ENCODE assay signal across 1 cellular context in the genomic region with DNA sequence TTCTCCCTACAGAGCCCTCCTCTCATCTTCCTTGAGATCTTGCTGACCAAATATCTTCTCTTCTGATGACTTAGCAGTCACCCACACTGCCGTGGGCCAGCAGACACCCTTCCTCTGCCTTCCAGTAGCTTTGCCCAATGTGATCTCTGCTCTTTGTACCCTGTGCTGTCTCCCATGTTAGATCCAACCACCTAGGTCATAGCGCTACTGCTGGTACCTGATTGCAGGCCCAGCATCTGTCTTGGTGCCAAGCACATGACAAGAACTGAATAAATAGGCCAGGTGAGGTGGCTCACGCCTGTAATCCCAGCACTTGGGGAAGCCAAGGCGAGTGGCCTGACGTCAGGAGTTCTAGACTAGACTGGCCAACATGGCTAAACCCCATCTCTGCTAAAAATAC.
TF ChIP-seq lines count a peak whose summit lies in the region.

No MANE protein-coding gene starts in this region.

TF ChIP-seq in WTC11, 78 proteins besides CTCF, POLR2A, EP300 and RAD21 (continued from another document):
- TF ChIP-seq MLX (CRISPR knock-in tag; IDR thresholded peaks at IDR 0.05) (no peak), PRDM15 (CRISPR knock-in tag; IDR thresholded peaks at IDR 0.05) (no peak), MAX (CRISPR knock-in tag; IDR thresholded peaks at IDR 0.05) (no peak)
